8 cellular contexts compared by ENCODE assay signal in genomic region chr19:35869327-35870123, GRCh38. TPM values are rescaled to one million over a fixed set of nuclear protein-coding genes. Genes with fewer than 3 reads are reported as not detected.
DNase-seq lines count a peak whose midpoint lies in the region; ATAC-seq, FAIRE-seq and TF ChIP-seq lines count a peak whose summit lies in the region.

No MANE protein-coding gene starts in this region.

- 2 to 4% (median 3%) methylated on average over 35 to 51 of the region's 51 CpGs for WGBS in adrenal gland, 4 donors
- 1% methylated on average over 51 of the region's 51 CpGs for WGBS in right cardiac atrium

- H3K27ac ChIP-seq in adrenal gland (no peak overlapping the region), right cardiac atrium (ENCODE audit: low read length) (no peak overlapping the region)

- DNase-seq in GM20000 (ENCODE audit: low spot score), result peak; percentile 91
- DNase-seq in NCI-H146 treated with DMSO at 0.1 percent for 48 hours (lab: John Stamatoyannopoulos, UW; ENCODE audit: unreplicated experiment), result peak; percentile 93
- peak; percentile 72 to 80 (median 74) for DNase-seq in T-helper 17 cell
- DNase-seq in adrenal gland, result peak; percentile 45 to 87 (median 53)
- peak; percentile 73 to 90 (median 88) for DNase-seq in right cardiac atrium
- DNase-seq in retina, result peak; percentile 96
- DNase-seq in H4 (ENCODE audit: low spot score), result no peak

- peaks cover 18% of the 10 kb centered on the region for H3K4me1 Mint-ChIP-seq in T-helper 17 cell

- no peak overlapping the region for H3K4me3 ChIP-seq in adrenal gland
- peak overlapping the region; percentile 73 for H3K4me3 ChIP-seq in right cardiac atrium (ENCODE audit: low read length)

- no peak for TF ChIP-seq POLR2A in adrenal gland (IDR thresholded peaks at IDR 0.05)

- no peaks in the 10 kb centered on the region for H3K36me3 ChIP-seq in adrenal gland (replicated peaks in 1 of 2)

- H3K27me3 ChIP-seq in adrenal gland, result peaks cover 11% of the 10 kb centered on the region
- no peaks in the 10 kb centered on the region for H3K27me3 ChIP-seq in right cardiac atrium (ENCODE audit: control insufficient read depth, insufficient read depth)

- intact Hi-C loops in adrenal gland (cut with DNase I) (no loop called here), right cardiac atrium (cut with DNase I) (no loop called here)

- H3K4me1 ChIP-seq in adrenal gland (replicated peaks in 1 of 2) (peaks cover 4 to 5% of the 10 kb centered on the region in 2 donors), right cardiac atrium (ENCODE audit: control insufficient read depth, insufficient read depth, low read length) (no peaks in the 10 kb centered on the region)

- TF ChIP-seq CTCF in GM20000 (IDR thresholded peaks at IDR 0.05; ENCODE audit: extremely low read depth, missing control alignments) (no peak), adrenal gland (IDR thresholded peaks at IDR 0.05) (no peak)

- peak overlapping the region; percentile 80 for H3K4me3 Mint-ChIP-seq in T-helper 17 cell

- H3K27me3 Mint-ChIP-seq in T-helper 17 cell, result peaks cover 50% of the 10 kb centered on the region

- H3K27ac Mint-ChIP-seq in T-helper 17 cell, result no peak overlapping the region

- ATAC-seq in T-helper 17 cell (peak; percentile 92), right cardiac atrium (peak; percentile 71 to 80)

- peak; percentile 79 for FAIRE-seq in A204.1 (lab: Jason Lieb, UNC)

- H3K36me3 Mint-ChIP-seq in T-helper 17 cell (ENCODE audit: low read depth), result peaks cover 11% of the 10 kb centered on the region

- H3K9me3 ChIP-seq in T-helper 17 cell (ENCODE audit: control insufficient read depth, low read length, poor library complexity, severe bottlenecking), result no peaks in the 10 kb centered on the region
- H3K9me3 ChIP-seq in adrenal gland (replicated peaks in 1 of 3), result no peaks in the 10 kb centered on the region
- no peaks in the 10 kb centered on the region for H3K9me3 ChIP-seq in right cardiac atrium (ENCODE audit: control insufficient read depth, low read length)

RNA-seq across cellular contexts. Expression of gene APLP1, which starts 1.2 kb away (rescaled TPM):
- not detected for total RNA-seq in T-helper 17 cell
- 10 to 100 TPM in 3 of 8 donors, 1 to 10 TPM in 5; 1.0 to 68.7 (median 7.4) TPM for total RNA-seq in adrenal gland
- 100 to 1,000 TPM in 1 of 3 donors, 10 to 100 TPM in 2; 77.4 to 278 (median 89.7) TPM for polyA plus RNA-seq in adrenal gland
- total RNA-seq in right cardiac atrium, result 10 to 100 TPM; 18.0 to 26.3 (median 21.0) TPM
- 33.2 TPM for polyA plus RNA-seq in right cardiac atrium
- 28.7 and 45.8 TPM in 2 replicates for total RNA-seq in H4 (2014; rRNA removed; shearing (Covaris generic))

RNA-seq across cellular contexts. Expression of gene KIRREL2, which starts 12.8 kb away (rescaled TPM):
- total RNA-seq in T-helper 17 cell (not detected), adrenal gland (under 1 TPM in 3 of 8 donors, not detected in 5; 0.08 to 0.32 (median 0.14) TPM), right cardiac atrium (not detected)
- polyA plus RNA-seq in adrenal gland (under 1 TPM; 0.03 to 0.24 (median 0.15) TPM), right cardiac atrium (not detected)
- 0.08 and 0.19 TPM in 2 replicates for total RNA-seq in H4 (2014; rRNA removed; shearing (Covaris generic))

RNA-seq across cellular contexts. Expression of gene NPHS1, which starts 17.2 kb away (rescaled TPM):
- not detected for total RNA-seq in T-helper 17 cell
- under 1 TPM in 1 of 8 donors, not detected in 7; 0.31 TPM for total RNA-seq in adrenal gland
- polyA plus RNA-seq in adrenal gland, result not detected
- total RNA-seq in right cardiac atrium, result not detected
- not detected for polyA plus RNA-seq in right cardiac atrium
- not detected in 2 replicates for total RNA-seq in H4 (2014; rRNA removed; shearing (Covaris generic))

RNA-seq across cellular contexts. Expression of gene NFKBID, which starts 30.8 kb away (rescaled TPM):
- total RNA-seq in T-helper 17 cell (100 to 1,000 TPM; 128 to 140 TPM), adrenal gland (10 to 100 TPM in 2 of 8 donors, 1 to 10 TPM in 6; 1.7 to 10.8 (median 6.9) TPM), right cardiac atrium (10 to 100 TPM in 1 of 4 donors, 1 to 10 TPM in 3; 4.4 to 10.7 (median 6.3) TPM)
- polyA plus RNA-seq in adrenal gland (10 to 100 TPM in 2 of 3 donors, 1 to 10 TPM in 1; 1.5 to 18.9 (median 14.7) TPM), right cardiac atrium (6.4 TPM)
- total RNA-seq in H4 (2014; rRNA removed; shearing (Covaris generic)), result 1.4 and 1.8 TPM in 2 replicates

RNA-seq across cellular contexts. Expression of gene HCST, which starts 32.8 kb away (rescaled TPM):
- 10 to 100 TPM; 63.0 to 73.7 TPM for total RNA-seq in T-helper 17 cell
- total RNA-seq in adrenal gland, result 10 to 100 TPM in 5 of 8 donors, 1 to 10 TPM in 2, not detected in 1; 4.8 to 24.3 (median 10.5) TPM
- 10 to 100 TPM in 2 of 3 donors, 1 to 10 TPM in 1; 2.8 to 97.2 (median 41.4) TPM for polyA plus RNA-seq in adrenal gland
- 1 to 10 TPM; 2.3 to 4.4 (median 2.7) TPM for total RNA-seq in right cardiac atrium
- 2.6 TPM for polyA plus RNA-seq in right cardiac atrium
- total RNA-seq in H4 (2014; rRNA removed; shearing (Covaris generic)), result not detected in 2 replicates
